ENCODE assay signal across 8 cellular contexts in genomic region chr1:21937372-21938121, GRCh38. TPM values are rescaled to one million over a fixed set of nuclear protein-coding genes. Genes with fewer than 3 reads are reported as not detected.
DNase-seq lines count a peak whose midpoint lies in the region; ATAC-seq and TF ChIP-seq lines count a peak whose summit lies in the region.

No MANE protein-coding gene starts in this region.

- DNase-seq in COLO668 (lab: John Stamatoyannopoulos, UW; ENCODE audit: unreplicated experiment) (peak; percentile 81), HEK293T (ENCODE audit: extremely low spot score) (peak; percentile 92), NCI-H345 (lab: John Stamatoyannopoulos, UW) (peak; percentile 80)
- DNase-seq in activated CD4-positive, alpha-beta memory T cell treated with anti-CD3 and anti-CD28 coated beads for 36 hours: peak; percentile 69
- peak; percentile 47 for DNase-seq in stimulated activated CD4-positive, alpha-beta T cell treated with anti-CD3 and anti-CD28 coated beads, Interleukin-1b, Interleukin-23, amount 100 ng/mL, for 48 hours

- H3K4me1 ChIP-seq in duodenal mucosa (ENCODE audit: control insufficient read depth in 1 of 2, insufficient read depth in 2 of 2, low read length in 2 of 2): peaks cover 32 to 40% of the 10 kb centered on the region in 2 donors
- H3K4me1 ChIP-seq in liver (ENCODE audit: control insufficient read depth in 4 of 4, insufficient read depth in 4 of 4, low read length in 3 of 4): peaks cover 0 to 12% (median 5%) of the 10 kb centered on the region in 4 donors

- no peaks in the 10 kb centered on the region for H3K36me3 Mint-ChIP-seq in activated CD4-positive, alpha-beta memory T cell treated with anti-CD3 and anti-CD28 coated beads for 36 hours

- peak overlapping the region; percentile 10 for H3K27ac Mint-ChIP-seq in activated CD4-positive, alpha-beta memory T cell treated with anti-CD3 and anti-CD28 coated beads for 36 hours

- H3K36me3 ChIP-seq in duodenal mucosa (ENCODE audit: control insufficient read depth in 1 of 2, insufficient read depth in 2 of 2, low read length in 2 of 2): no peaks in the 10 kb centered on the region
- H3K36me3 ChIP-seq in liver (ENCODE audit: control insufficient read depth in 4 of 4, insufficient read depth in 3 of 4, low read depth in 1 of 4, low read length in 3 of 4): no peaks in the 10 kb centered on the region

- no peak overlapping the region for H3K27ac ChIP-seq in duodenal mucosa (ENCODE audit: low read depth, low read length)
- H3K27ac ChIP-seq in liver (ENCODE audit: low read depth in 1 of 2, low read length in 2 of 2): peak overlapping the region; percentile 52 to 59

- TF ChIP-seq RAD21 in liver (IDR thresholded peaks at IDR 0.05): no peak

- peaks cover 13% of the 10 kb centered on the region for H3K4me1 Mint-ChIP-seq in activated CD4-positive, alpha-beta memory T cell treated with anti-CD3 and anti-CD28 coated beads for 36 hours (ENCODE audit: low read depth)

- peak overlapping the region; percentile 73 for H3K4me3 Mint-ChIP-seq in activated CD4-positive, alpha-beta memory T cell treated with anti-CD3 and anti-CD28 coated beads for 36 hours

- H3K27me3 Mint-ChIP-seq in activated CD4-positive, alpha-beta memory T cell treated with anti-CD3 and anti-CD28 coated beads for 36 hours: peaks cover 12% of the 10 kb centered on the region

- POLR2A ChIA-PET in HEK293T (lab: Yijun Ruan, JAX): no interaction called here
- POLR2A ChIA-PET in activated CD4-positive, alpha-beta memory T cell treated with anti-CD3 and anti-CD28 coated beads for 36 hours (lab: Charles Lee): no interaction called here

- TF ChIP-seq CTCF in liver (IDR thresholded peaks at IDR 0.05; ENCODE audit: low read depth, low read length, missing input control): no peak

- CTCF ChIA-PET in HEK293T (lab: Yijun Ruan, JAX): interaction anchor here (0.7 to 1.1 kb wide), 2 partner anchors 9 to 26 kb away, joined by 3 read pairs; no protein-coding TSS in a partner anchor
- CTCF ChIA-PET in activated CD4-positive, alpha-beta memory T cell treated with anti-CD3 and anti-CD28 coated beads for 36 hours (lab: Charles Lee): no interaction called here

- WGBS in liver: 10% methylated on average over 69 of the region's 69 CpGs

- H3K9me3 Mint-ChIP-seq in activated CD4-positive, alpha-beta memory T cell treated with anti-CD3 and anti-CD28 coated beads for 36 hours: no peaks in the 10 kb centered on the region

- H3K9me3 ChIP-seq in duodenal mucosa (ENCODE audit: control insufficient read depth in 1 of 2, low read length in 2 of 2): no peaks in the 10 kb centered on the region
- no peaks in the 10 kb centered on the region for H3K9me3 ChIP-seq in liver (ENCODE audit: control insufficient read depth in 4 of 4, low read length in 3 of 4)

- intact Hi-C loops in activated CD4-positive, alpha-beta memory T cell treated with anti-CD3 and anti-CD28 coated beads for 36 hours (cut with micrococcal nuclease): no loop called here

- peak overlapping the region; percentile 14 to 40 for H3K9ac ChIP-seq in duodenal mucosa (ENCODE audit: low read depth in 1 of 2, low read length in 2 of 2)
- H3K9ac ChIP-seq in liver (ENCODE audit: low read depth in 1 of 2, low read length in 2 of 2): peak overlapping the region in 1 of 2 donors; percentile 58

- peak overlapping the region; percentile 56 to 60 for H3K4me3 ChIP-seq in duodenal mucosa (ENCODE audit: low read depth in 1 of 2, low read length in 2 of 2)
- peak overlapping the region in 2 of 3 donors; percentile 68 to 70 for H3K4me3 ChIP-seq in liver (ENCODE audit: low read depth in 1 of 3, low read length in 3 of 3)

- no peak for ATAC-seq in HG03571 (IDR thresholded peaks at IDR 0.05; ENCODE audit: unreplicated experiment)

- H3K27me3 ChIP-seq in duodenal mucosa (ENCODE audit: control insufficient read depth in 1 of 2, insufficient read depth in 2 of 2, low read length in 2 of 2) (no peaks in the 10 kb centered on the region), liver (ENCODE audit: control insufficient read depth in 4 of 4, insufficient read depth in 4 of 4, low read length in 3 of 4) (no peaks in the 10 kb centered on the region)

TF ChIP-seq in HEK293T, 16 proteins besides CTCF, POLR2A, EP300 and RAD21:
- TF ChIP-seq ZNF384 (IDR thresholded peaks at IDR 0.05) (peak; percentile 65; the same call in 1 of the 2 replicates), CTBP1 (IDR thresholded peaks at IDR 0.05; ENCODE audit: borderline replicate concordance) (no peak), HDGF (IDR thresholded peaks at IDR 0.05; ENCODE audit: borderline replicate concordance) (no peak), SP1 (IDR thresholded peaks at IDR 0.05) (no peak), SUZ12 (IDR thresholded peaks at IDR 0.05) (no peak), LEF1 (IDR thresholded peaks at IDR 0.05; ENCODE audit: borderline replicate concordance) (0 out of 2 replicates have a peak, but pooled peaks have one; percentile 71), NFRKB (IDR thresholded peaks at IDR 0.05) (no peak), FOXM1 (IDR thresholded peaks at IDR 0.05; ENCODE audit: borderline replicate concordance) (peak; percentile 95; the same call in 1 of the 2 replicates), ELF4 (IDR thresholded peaks at IDR 0.05) (no peak), BHLHE40 (IDR thresholded peaks at IDR 0.05; ENCODE audit: borderline replicate concordance) (no peak), TARDBP (IDR thresholded peaks at IDR 0.05) (peak; percentile 21; the same call in 1 of the 2 replicates), ARNT (IDR thresholded peaks at IDR 0.05) (no peak), PKNOX1 (IDR thresholded peaks at IDR 0.05) (no peak), FOXA1 (IDR thresholded peaks at IDR 0.05) (no peak), FOXK2 (IDR thresholded peaks at IDR 0.05) (no peak), L3MBTL2 (conservative IDR thresholded peaks at IDR 0.05) (peak; percentile 73)

TF ChIP-seq in liver, 16 proteins besides CTCF, POLR2A, EP300 and RAD21:
- no peak for TF ChIP-seq REST (IDR thresholded peaks at IDR 0.05)
- TF ChIP-seq YY1 (IDR thresholded peaks at IDR 0.05): no peak
- no peak for TF ChIP-seq SP1 (IDR thresholded peaks at IDR 0.05)
- TF ChIP-seq ATF3 (IDR thresholded peaks at IDR 0.05): no peak
- TF ChIP-seq FOXA1 (IDR thresholded peaks at IDR 0.05): no peak
- peak; percentile 23 to 27 for TF ChIP-seq HNF4A (conservative IDR thresholded peaks at IDR 0.05)
- no peak for TF ChIP-seq MAX (IDR thresholded peaks at IDR 0.05)

RNA-seq across cellular contexts. Expression of gene HSPG2, which starts 0.4 kb away (rescaled TPM):
- 1 to 10 TPM; 2.8 to 3.7 TPM for total RNA-seq in activated CD4-positive, alpha-beta memory T cell treated with anti-CD3 and anti-CD28 coated beads for 36 hours
- total RNA-seq in liver: 10 to 100 TPM; 26.8 to 43.9 TPM
- 10 to 100 TPM in 1 of 2 donors, 1 to 10 TPM in 1; 5.6 to 21.0 TPM for polyA plus RNA-seq in liver

RNA-seq across cellular contexts. Expression of gene CELA3B, which starts 39.3 kb away (rescaled TPM):
- not detected for total RNA-seq in activated CD4-positive, alpha-beta memory T cell treated with anti-CD3 and anti-CD28 coated beads for 36 hours
- not detected for total RNA-seq in liver
- polyA plus RNA-seq in liver: not detected

Comparison
In these comparisons a context has a peak if more than half of its experiments do, and no peak if none do; other contexts are left out.
1. RNA of gene HSPG2, which starts 0.4 kb away (total RNA-seq): 26.8 to 43.9 TPM in liver; 2.8 to 3.7 TPM in activated CD4-positive, alpha-beta memory T cell treated with anti-CD3 and anti-CD28 coated beads for 36 hours; every median in the first group is over 4 times any median in the second.
2. Peak in every context shown above with its lines, with median percentiles within 50 percentile points of each other: DNase-seq.